In the genomic region with DNA sequence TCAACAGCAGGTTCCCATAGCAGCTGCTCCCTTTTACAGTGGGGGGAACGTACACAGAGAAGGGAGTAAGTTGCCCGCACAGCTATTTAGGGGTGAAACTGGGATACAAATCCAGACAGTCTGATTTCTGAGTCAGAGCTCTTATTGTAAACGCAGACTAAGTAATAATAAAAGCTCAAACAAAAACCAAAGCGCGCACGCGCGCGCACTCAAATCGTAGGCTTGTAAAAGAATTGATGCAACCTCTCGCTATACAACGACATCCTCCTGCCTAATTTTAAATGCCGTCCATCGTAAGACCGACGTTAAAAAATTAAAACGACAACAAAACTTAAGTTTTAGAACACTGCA, we compare ENCODE assay signal across 8 cellular contexts. TPM values are rescaled to one million over a fixed set of nuclear protein-coding genes. Genes with fewer than 3 reads are reported as not detected.
DNase-seq lines count a peak whose midpoint lies in the region; ATAC-seq, FAIRE-seq and TF ChIP-seq lines count a peak whose summit lies in the region.

No MANE protein-coding gene starts in this region.

- no peak for TF ChIP-seq POLR2A in Peyer's patch (IDR thresholded peaks at IDR 0.05)

- no peak overlapping the region for H3K9ac ChIP-seq in kidney (ENCODE audit: low read length in 2 of 2)

- TF ChIP-seq CTCF in Peyer's patch (IDR thresholded peaks at IDR 0.05) (no peak), brain microvascular endothelial cell (IDR thresholded peaks at IDR 0.05; ENCODE audit: low read depth, low read length, missing control alignments) (no peak), kidney (IDR thresholded peaks at IDR 0.05; ENCODE audit: borderline replicate concordance, extremely low read depth, insufficient read depth) (no peak)

- DNase-seq in NCI-H146 (lab: John Stamatoyannopoulos, UW) (peak; percentile 20), NCI-H146 treated with DMSO at 0.1 percent for 48 hours (lab: John Stamatoyannopoulos, UW; ENCODE audit: unreplicated experiment) (no peak), Peyer's patch (peak in 1 of 3 donors; percentile 70), brain microvascular endothelial cell (peak; percentile 96), kidney (no peak)
- DNase-seq in stimulated activated CD4-positive, alpha-beta T cell treated with anti-CD3 and anti-CD28 coated beads, Interleukin-1b, Interleukin-23, amount 100 ng/mL, for 48 hours = peak; percentile 58

- H3K4me1 ChIP-seq in Peyer's patch (peaks cover 0 to 24% (median 8%) of the 10 kb centered on the region in 4 donors), kidney (ENCODE audit: control insufficient read depth in 1 of 2, insufficient read depth in 1 of 2, low read depth in 1 of 2, low read length in 2 of 2) (peaks cover 10% of the 10 kb centered on the region in 2 donors)

- H3K27me3 ChIP-seq in Peyer's patch = no peaks in the 10 kb centered on the region
- H3K27me3 ChIP-seq in brain microvascular endothelial cell (replicated peaks) = no peaks in the 10 kb centered on the region

- H3K4me3 ChIP-seq in Peyer's patch = peak overlapping the region; percentile 45 to 78 (median 62)
- H3K4me3 ChIP-seq in brain microvascular endothelial cell (ENCODE audit: low read depth, low read length) = peak overlapping the region; percentile 72
- H3K4me3 ChIP-seq in kidney (ENCODE audit: low read length in 2 of 2) = peak overlapping the region; percentile 69

- no peak for ATAC-seq in HG03378 (IDR thresholded peaks at IDR 0.05; ENCODE audit: unreplicated experiment)
- ATAC-seq in HG03469 (IDR thresholded peaks at IDR 0.05; ENCODE audit: unreplicated experiment) = no peak

- H3K9me3 ChIP-seq in Peyer's patch (no peaks in the 10 kb centered on the region), kidney (ENCODE audit: control insufficient read depth in 1 of 2, low read length in 2 of 2) (no peaks in the 10 kb centered on the region)

- H3K27ac ChIP-seq in Peyer's patch = peak overlapping the region in 3 of 4 donors; percentile 74 to 92 (median 83)
- peak overlapping the region; percentile 90 for H3K27ac ChIP-seq in brain microvascular endothelial cell
- H3K27ac ChIP-seq in kidney (ENCODE audit: low read depth in 2 of 2, low read length in 2 of 2) = peak overlapping the region; percentile 49 to 55

- in situ Hi-C loops in brain microvascular endothelial cell (cut with HindIII; ENCODE audit: low pct_ligation_motif_present, low sequenced_read_pairs) = loop anchor here (10.0 kb wide), 1 partner anchor 388 kb away; no protein-coding TSS in a partner anchor

- intact Hi-C loops in kidney (cut with DNase I) = no loop called here

- H3K36me3 ChIP-seq in Peyer's patch = peaks cover 0 to 5% (median 0%) of the 10 kb centered on the region in 3 donors
- H3K36me3 ChIP-seq in brain microvascular endothelial cell (replicated peaks) = peaks cover 4% of the 10 kb centered on the region
- no peaks in the 10 kb centered on the region for H3K36me3 ChIP-seq in kidney (ENCODE audit: control insufficient read depth in 1 of 2, insufficient read depth in 2 of 2, low read length in 2 of 2)

- FAIRE-seq in kidney (lab: Jason Lieb, UNC) = no peak

RNA-seq across cellular contexts. Expression of a gene that starts 0.7 kb away (rescaled TPM):
- 10 to 100 TPM in 1 of 4 donors, 1 to 10 TPM in 3; 1.9 to 19.0 (median 3.6) TPM for total RNA-seq in Peyer's patch
- 18.6 TPM for total RNA-seq in kidney
- polyA plus RNA-seq in kidney (ENCODE audit: insufficient read depth, low read depth, low replicate concordance) = 2.1 TPM

Comparison
In these comparisons a context has a peak if more than half of its experiments do, and no peak if none do; other contexts are left out.
1. DNase-seq: peak in NCI-H146 (single experiment), brain microvascular endothelial cell (single experiment) and stimulated activated CD4-positive, alpha-beta T cell treated with anti-CD3 and anti-CD28 coated beads, Interleukin-1b, Interleukin-23, amount 100 ng/mL, for 48 hours (single experiment); none in NCI-H146 treated with DMSO at 0.1 percent for 48 hours (single experiment) and kidney (single experiment).
2. Peak in every context shown above with its lines, with median percentiles within 50 percentile points of each other: H3K27ac ChIP-seq and H3K4me3 ChIP-seq.